In genomic region chr1:10940838-10941237, GRCh38 we compare ENCODE assay signal across 1 cellular context.
A peak's percentile ranks its signal among the peaks of the same experiment; 100 is the strongest.
TF ChIP-seq lines count a peak whose summit lies in the region.

No MANE protein-coding gene starts in this region.

TF ChIP-seq in K562, 482 proteins besides CTCF, POLR2A, EP300 and RAD21:
- no peak for TF ChIP-seq ARID1B (IDR thresholded peaks at IDR 0.05)
- no peak for TF ChIP-seq ZBTB1 (CRISPR knock-in tag; IDR thresholded peaks at IDR 0.05; ENCODE audit: borderline replicate concordance, low read depth)
- no peak for TF ChIP-seq EZH2 (IDR thresholded peaks at IDR 0.05; ENCODE audit: borderline replicate concordance, low read depth, low read length)
- peak; percentile 43; the same call in 1 of the 2 replicates for TF ChIP-seq ARID4B (CRISPR knock-in tag; IDR thresholded peaks at IDR 0.05)
- no peak for TF ChIP-seq ZBTB40 (IDR thresholded peaks at IDR 0.05)
- TF ChIP-seq ZBTB40 (CRISPR knock-in tag; IDR thresholded peaks at IDR 0.05) = no peak
